8 cellular contexts compared by ENCODE assay signal in the genomic region with DNA sequence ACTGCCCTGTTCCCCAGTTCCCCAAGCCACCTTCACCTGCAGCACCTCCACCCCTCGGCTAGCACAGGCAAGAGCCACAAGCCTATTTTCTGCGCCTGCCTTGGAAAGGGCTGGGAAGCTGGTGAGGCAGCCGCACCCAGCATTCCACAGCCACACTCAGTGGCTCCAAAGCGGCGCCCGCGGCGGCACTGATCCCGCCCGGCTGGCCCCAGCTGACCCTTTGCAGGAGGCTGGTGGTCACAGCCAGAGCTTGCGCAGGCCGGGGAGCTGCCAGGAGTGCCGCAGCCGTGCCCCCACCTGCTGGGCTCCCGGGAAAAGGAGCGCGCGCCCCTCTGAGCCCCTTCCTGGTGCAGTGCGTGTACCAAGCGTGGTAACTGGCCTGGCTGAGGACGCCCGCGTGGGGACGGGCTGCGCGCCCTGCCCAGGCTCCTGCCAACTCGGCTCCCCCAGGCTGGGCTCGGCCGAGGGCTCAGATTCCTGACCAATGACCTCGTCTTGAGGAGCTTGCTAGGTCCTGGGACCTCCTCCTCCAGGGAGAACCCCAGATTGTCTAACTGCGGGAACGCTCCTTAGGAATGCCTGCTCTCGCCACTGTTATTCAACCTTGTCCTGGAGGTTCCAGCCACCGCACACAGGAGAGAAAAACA. TPM values are rescaled to one million over a fixed set of nuclear protein-coding genes. Genes with fewer than 3 reads are reported as not detected.
A peak's percentile ranks its signal among the peaks of the same experiment; 100 is the strongest.
DNase-seq lines count a peak whose midpoint lies in the region; ATAC-seq, FAIRE-seq and TF ChIP-seq lines count a peak whose summit lies in the region.

No MANE protein-coding gene starts in this region.

- H2BK5ac ChIP-seq in neuronal stem cell (ENCODE audit: low read length) = no peak overlapping the region

- no peaks in the 10 kb centered on the region for H3K9me3 Mint-ChIP-seq in activated CD4-positive, alpha-beta T cell treated with anti-CD3 and anti-CD28 coated beads, Interleukin-2, amount 10 ng/mL, durations not matched to agents 7 days and 5 days

- H3K27ac ChIP-seq in foreskin keratinocyte = no peak overlapping the region
- no peak overlapping the region for H3K27ac ChIP-seq in neuronal stem cell (replicated peaks; ENCODE audit: low read length)

- no peaks in the 10 kb centered on the region for H3K27me3 ChIP-seq in foreskin keratinocyte
- H3K27me3 ChIP-seq in neuronal stem cell (ENCODE audit: control insufficient read depth in 3 of 3, insufficient read depth in 3 of 3, low read depth in 1 of 3, low read length in 3 of 3) = peaks cover 0 to 37% (median 8%) of the 10 kb centered on the region in 3 experiments

- H2AFZ ChIP-seq in neuronal stem cell (ENCODE audit: low read length) = peak overlapping the region; percentile 83

- no peak overlapping the region for H3K4me3 Mint-ChIP-seq in activated CD4-positive, alpha-beta T cell treated with anti-CD3 and anti-CD28 coated beads, Interleukin-2, amount 10 ng/mL, durations not matched to agents 7 days and 5 days

- no peaks in the 10 kb centered on the region for H3K36me3 ChIP-seq in neuronal stem cell (replicated peaks in 1 of 2; ENCODE audit: control insufficient read depth in 2 of 2, insufficient read depth in 2 of 2, low read length in 2 of 2)

- no peak overlapping the region for H2BK12ac ChIP-seq in neuronal stem cell (ENCODE audit: low read length)

- H4K91ac ChIP-seq in neuronal stem cell (ENCODE audit: low read depth, low read length, poor library complexity) = no peak overlapping the region

- no peak overlapping the region for H2BK120ac ChIP-seq in neuronal stem cell (ENCODE audit: low read depth, low read length)

- H3K9ac ChIP-seq in neuronal stem cell (ENCODE audit: low read depth, low read length, poor library complexity) = peak overlapping the region; percentile 61

- CTCF ChIA-PET in activated CD4-positive, alpha-beta T cell treated with anti-CD3 and anti-CD28 coated beads, Interleukin-2, amount 10 ng/mL, durations not matched to agents 7 days and 5 days (lab: Charles Lee) = interaction anchor here (0.6 kb wide), 1 partner anchor 43 kb away, joined by 3 read pairs; no protein-coding TSS in a partner anchor

- no peak for DNase-seq in AG09309 (ENCODE audit: low read depth)
- peak; percentile 24 for DNase-seq in RCC 7860 (ENCODE audit: low spot score)
- no peak for DNase-seq in foreskin keratinocyte
- peak; percentile 37 for DNase-seq in neuronal stem cell (ENCODE audit: low spot score)
- no peak for DNase-seq in activated CD4-positive, alpha-beta T cell treated with anti-CD3 and anti-CD28 coated beads, Interleukin-2, amount 10 ng/mL, durations not matched to agents 7 days and 5 days
- DNase-seq in D721Med (ENCODE audit: insufficient read length, low spot score) = no peak
- no peak for DNase-seq in DMS153 treated with DMSO at 0.1 percent for 48 hours (lab: John Stamatoyannopoulos, UW; ENCODE audit: unreplicated experiment)

- no peak overlapping the region for H3K27ac Mint-ChIP-seq in activated CD4-positive, alpha-beta T cell treated with anti-CD3 and anti-CD28 coated beads, Interleukin-2, amount 10 ng/mL, durations not matched to agents 7 days and 5 days

- no peaks in the 10 kb centered on the region for H3K36me3 Mint-ChIP-seq in activated CD4-positive, alpha-beta T cell treated with anti-CD3 and anti-CD28 coated beads, Interleukin-2, amount 10 ng/mL, durations not matched to agents 7 days and 5 days (ENCODE audit: low read depth)

- H4K8ac ChIP-seq in neuronal stem cell (ENCODE audit: low read depth, low read length) = no peak overlapping the region

- ATAC-seq in foreskin keratinocyte = peak; percentile 77
- no peak for ATAC-seq in HG03045 (IDR thresholded peaks at IDR 0.05; ENCODE audit: unreplicated experiment)

- no peaks in the 10 kb centered on the region for H3K79me1 ChIP-seq in neuronal stem cell (ENCODE audit: low read depth, low read length)

- H3K4me3 ChIP-seq in AG09309 (ENCODE audit: control insufficient read depth, low read depth, low read length) = peak overlapping the region; percentile 21
- peak overlapping the region in 1 of 2 donors; percentile 71 for H3K4me3 ChIP-seq in neuronal stem cell (ENCODE audit: low read length in 2 of 2)

- peaks cover 49% of the 10 kb centered on the region for H3K27me3 Mint-ChIP-seq in activated CD4-positive, alpha-beta T cell treated with anti-CD3 and anti-CD28 coated beads, Interleukin-2, amount 10 ng/mL, durations not matched to agents 7 days and 5 days

- H3K4me2 ChIP-seq in neuronal stem cell (ENCODE audit: insufficient read depth, low read length, poor library complexity, severe bottlenecking) = peak overlapping the region; percentile 92

- H2BK15ac ChIP-seq in neuronal stem cell (ENCODE audit: low read length) = peak overlapping the region; percentile 78

- FAIRE-seq in RCC 7860 (lab: Jason Lieb, UNC) (no peak), D721Med (lab: Jason Lieb, UNC) (no peak)

- H3K18ac ChIP-seq in neuronal stem cell (ENCODE audit: low read length) = peak overlapping the region; percentile 94

- POLR2A ChIA-PET in activated CD4-positive, alpha-beta T cell treated with anti-CD3 and anti-CD28 coated beads, Interleukin-2, amount 10 ng/mL, durations not matched to agents 7 days and 5 days (lab: Charles Lee) = no interaction called here

- no peaks in the 10 kb centered on the region for H3K4me1 ChIP-seq in foreskin keratinocyte
- H3K4me1 ChIP-seq in neuronal stem cell (ENCODE audit: control insufficient read depth in 2 of 2, insufficient read depth in 1 of 2, low read depth in 1 of 2, low read length in 2 of 2) = peaks cover 22 to 27% of the 10 kb centered on the region in 2 donors

- no peak overlapping the region for H2AK5ac ChIP-seq in neuronal stem cell (ENCODE audit: low read depth, low read length)

- no peaks in the 10 kb centered on the region for H3K4me1 Mint-ChIP-seq in activated CD4-positive, alpha-beta T cell treated with anti-CD3 and anti-CD28 coated beads, Interleukin-2, amount 10 ng/mL, durations not matched to agents 7 days and 5 days

- H3K4ac ChIP-seq in neuronal stem cell (ENCODE audit: low read length) = no peak overlapping the region

- no peaks in the 10 kb centered on the region for H3K9me3 ChIP-seq in neuronal stem cell (replicated peaks in 1 of 2; ENCODE audit: control insufficient read depth in 2 of 2, insufficient read depth in 1 of 2, low read depth in 1 of 2, low read length in 2 of 2)

- peak overlapping the region; percentile 52 for H3K23ac ChIP-seq in neuronal stem cell (ENCODE audit: low read depth, low read length, poor library complexity)

- no CpG with 5 or more reads among the region's 34 CpGs for WGBS in neuronal stem cell (ENCODE audit: extremely low coverage in 2 of 2, insufficient read length in 2 of 2, insufficient replicate concordance in 1 of 2), 2 donors

- TF ChIP-seq CTCF in AG09309 (IDR thresholded peaks at IDR 0.05; ENCODE audit: control insufficient read depth, insufficient read depth, low read depth, low read length, missing control alignments) (no peak), foreskin keratinocyte (conservative IDR thresholded peaks at IDR 0.05) (no peak), D721Med (IDR thresholded peaks at IDR 0.05; ENCODE audit: insufficient read depth, missing control alignments) (no peak)

- H3K14ac ChIP-seq in neuronal stem cell (ENCODE audit: low read length) = peak overlapping the region; percentile 47

RNA-seq across cellular contexts. Expression of gene GRAMD2A, which starts 13.3 kb away (rescaled TPM):
- total RNA-seq in foreskin keratinocyte = 2.3 and 3.7 TPM in 2 replicates
- polyA plus RNA-seq in foreskin keratinocyte = 1.3 and 2.1 TPM in 2 replicates
- 0.38 TPM for polyA plus RNA-seq in neuronal stem cell (2013, experiment 1 of 2)
- polyA plus RNA-seq in neuronal stem cell (2013, experiment 2 of 2) = 0.30 TPM
- total RNA-seq in activated CD4-positive, alpha-beta T cell treated with anti-CD3 and anti-CD28 coated beads, Interleukin-2, amount 10 ng/mL, durations not matched to agents 7 days and 5 days = not detected

RNA-seq across cellular contexts. Expression of gene PKM, which starts 46.7 kb away (rescaled TPM):
- total RNA-seq in foreskin keratinocyte = 2,420 and 2,686 TPM in 2 replicates
- 2,518 and 2,832 TPM in 2 replicates for polyA plus RNA-seq in foreskin keratinocyte
- 356 TPM for polyA plus RNA-seq in neuronal stem cell (2013, experiment 1 of 2)
- 349 TPM for polyA plus RNA-seq in neuronal stem cell (2013, experiment 2 of 2)
- 1,000 to 10,000 TPM; 1,098 to 1,149 TPM for total RNA-seq in activated CD4-positive, alpha-beta T cell treated with anti-CD3 and anti-CD28 coated beads, Interleukin-2, amount 10 ng/mL, durations not matched to agents 7 days and 5 days

Comparison
In these comparisons a context has a peak if more than half of its experiments do, and no peak if none do; other contexts are left out.
1. DNase-seq: peak in RCC 7860 (single experiment) and neuronal stem cell (single experiment); none in AG09309 (single experiment), foreskin keratinocyte (0 of 2), activated CD4-positive, alpha-beta T cell treated with anti-CD3 and anti-CD28 coated beads, Interleukin-2, amount 10 ng/mL, durations not matched to agents 7 days and 5 days (single experiment), D721Med (single experiment) and DMS153 treated with DMSO at 0.1 percent for 48 hours (single experiment).